In the genomic region with DNA sequence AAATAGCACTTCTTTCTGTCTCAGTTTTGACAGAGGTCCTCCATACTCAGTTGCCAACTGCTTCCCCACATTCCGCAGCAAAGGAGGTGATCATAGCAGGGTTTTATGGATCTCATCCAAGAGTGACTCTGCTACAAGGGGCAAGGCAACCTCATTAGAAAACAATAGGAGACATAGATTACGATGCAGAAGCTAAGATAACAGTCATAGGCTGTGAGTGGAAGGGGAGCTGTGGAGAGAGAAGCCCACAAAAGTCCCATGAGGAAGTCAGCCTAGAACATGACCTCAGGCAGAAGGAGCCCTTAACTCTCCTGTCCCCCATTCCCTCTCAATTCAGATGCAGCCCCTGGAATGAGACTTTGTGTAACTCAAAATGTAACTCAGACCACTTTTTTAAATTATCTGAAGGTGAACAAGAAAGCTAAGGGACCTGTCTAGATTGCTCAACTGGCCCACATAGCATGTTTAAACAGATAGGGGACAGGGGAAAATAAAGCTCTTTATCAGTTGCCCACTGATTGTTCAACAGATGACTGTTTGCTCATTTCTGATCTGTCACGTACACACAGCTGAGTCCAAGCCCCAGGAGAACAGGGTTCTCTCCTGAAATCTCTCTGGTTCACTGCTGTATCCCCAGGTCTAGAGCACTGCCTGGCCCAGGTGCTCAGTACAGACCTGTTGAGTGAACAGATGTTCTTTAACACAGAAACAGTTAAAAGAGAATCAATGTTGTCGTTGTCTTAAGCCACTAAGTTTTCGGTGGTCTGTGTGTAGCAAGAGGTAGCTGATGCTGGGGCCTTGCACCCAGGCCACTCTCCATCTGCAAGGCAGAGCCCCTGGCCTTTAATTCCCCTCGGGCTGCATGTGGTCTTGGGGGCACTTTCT, we compare ENCODE assay signal across 1 cellular context.
TF ChIP-seq lines count a peak whose summit lies in the region.

No MANE protein-coding gene starts in this region.

TF ChIP-seq in IMR-90, 13 proteins besides CTCF, POLR2A, EP300 and RAD21:
- TF ChIP-seq FOS (IDR thresholded peaks at IDR 0.05; ENCODE audit: low read depth, low read length) (no peak), RFX5 (IDR thresholded peaks at IDR 0.05; ENCODE audit: low read depth, low read length) (no peak), SMC3 (IDR thresholded peaks at IDR 0.05; ENCODE audit: low read depth, low read length) (no peak), CEBPB (IDR thresholded peaks at IDR 0.05; ENCODE audit: low read depth, low read length) (no peak), MXI1 (IDR thresholded peaks at IDR 0.05; ENCODE audit: borderline replicate concordance, low read depth, low read length) (no peak), MAFK (IDR thresholded peaks at IDR 0.05; ENCODE audit: low read depth, low read length) (no peak), RCOR1 (IDR thresholded peaks at IDR 0.05; ENCODE audit: insufficient replicate concordance, low read length) (no peak), NFE2L2 (IDR thresholded peaks at IDR 0.05; ENCODE audit: low read depth, low read length) (no peak), BHLHE40 (IDR thresholded peaks at IDR 0.05; ENCODE audit: low read depth, low read length) (no peak), MAZ (IDR thresholded peaks at IDR 0.05; ENCODE audit: borderline replicate concordance, low read depth, low read length) (no peak), CHD1 (IDR thresholded peaks at IDR 0.05; ENCODE audit: low read depth, low read length) (no peak)
- TF ChIP-seq, protein P1, sequence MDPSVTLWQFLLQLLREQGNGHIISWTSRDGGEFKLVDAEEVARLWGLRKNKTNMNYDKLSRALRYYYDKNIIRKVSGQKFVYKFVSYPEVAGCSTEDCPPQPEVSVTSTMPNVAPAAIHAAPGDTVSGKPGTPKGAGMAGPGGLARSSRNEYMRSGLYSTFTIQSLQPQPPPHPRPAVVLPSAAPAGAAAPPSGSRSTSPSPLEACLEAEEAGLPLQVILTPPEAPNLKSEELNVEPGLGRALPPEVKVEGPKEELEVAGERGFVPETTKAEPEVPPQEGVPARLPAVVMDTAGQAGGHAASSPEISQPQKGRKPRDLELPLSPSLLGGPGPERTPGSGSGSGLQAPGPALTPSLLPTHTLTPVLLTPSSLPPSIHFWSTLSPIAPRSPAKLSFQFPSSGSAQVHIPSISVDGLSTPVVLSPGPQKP (IDR thresholded peaks at IDR 0.05; ENCODE audit: borderline replicate concordance, low read depth, low read length): no peak
- TF ChIP-seq, protein P2, sequence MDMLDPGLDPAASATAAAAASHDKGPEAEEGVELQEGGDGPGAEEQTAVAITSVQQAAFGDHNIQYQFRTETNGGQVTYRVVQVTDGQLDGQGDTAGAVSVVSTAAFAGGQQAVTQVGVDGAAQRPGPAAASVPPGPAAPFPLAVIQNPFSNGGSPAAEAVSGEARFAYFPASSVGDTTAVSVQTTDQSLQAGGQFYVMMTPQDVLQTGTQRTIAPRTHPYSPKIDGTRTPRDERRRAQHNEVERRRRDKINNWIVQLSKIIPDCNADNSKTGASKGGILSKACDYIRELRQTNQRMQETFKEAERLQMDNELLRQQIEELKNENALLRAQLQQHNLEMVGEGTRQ (IDR thresholded peaks at IDR 0.05; ENCODE audit: low read depth, low read length): no peak
TF ChIP-seq in IMR-90: peak in this region for 0.
